1 cellular context compared by ENCODE assay signal in the genomic region with DNA sequence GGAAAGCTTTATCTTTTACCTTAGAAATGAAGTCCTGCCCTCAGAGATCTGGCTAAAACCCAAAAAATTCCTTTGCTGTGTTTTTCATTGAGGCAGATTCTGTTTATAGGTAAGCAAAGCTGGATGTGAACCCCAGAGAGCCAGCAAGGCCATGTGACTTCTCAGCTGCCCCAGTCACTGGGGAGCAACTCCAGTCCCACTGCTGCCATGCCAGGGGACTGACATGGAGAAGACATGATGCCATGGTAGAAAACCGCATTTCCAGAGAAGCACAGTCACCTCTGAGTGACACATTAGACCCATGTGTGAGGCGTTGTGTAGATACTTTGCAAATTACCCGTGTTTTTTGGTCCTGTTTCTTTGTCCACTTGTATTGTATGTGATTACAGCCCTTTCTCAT.
TF ChIP-seq lines count a peak whose summit lies in the region.

No MANE protein-coding gene starts in this region.

TF ChIP-seq in H1, 55 proteins besides CTCF, POLR2A, EP300 and RAD21:
- no peak for TF ChIP-seq PHF8 (conservative IDR thresholded peaks at IDR 0.05; ENCODE audit: low read depth, low read length)
- TF ChIP-seq BCL11A (IDR thresholded peaks at IDR 0.05; ENCODE audit: low read depth in 2 of 2, low read length in 2 of 2) = no peak
- TF ChIP-seq CREB1 (IDR thresholded peaks at IDR 0.05) = no peak
TF ChIP-seq in H1: peak in this region for 0.
